In the genomic region with DNA sequence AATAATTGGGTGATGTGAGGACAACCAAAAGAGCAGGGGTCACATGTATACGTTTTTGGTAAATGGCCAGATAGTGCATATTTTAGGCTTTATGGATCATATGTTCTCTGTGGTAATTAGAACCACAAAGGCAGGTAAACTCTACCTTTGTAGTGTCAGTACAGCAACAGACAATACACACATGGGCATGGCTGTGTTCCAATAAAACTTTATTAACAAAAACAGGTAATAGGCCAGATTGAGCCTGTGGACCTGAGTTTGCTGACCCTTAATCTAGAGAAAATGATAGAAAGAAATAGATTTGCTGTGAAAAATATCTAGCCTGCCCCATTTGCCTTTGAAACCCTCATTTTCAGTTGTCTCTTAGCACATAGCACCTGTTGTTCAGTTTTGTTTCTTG, we compare ENCODE assay signal across 28 cellular contexts.
"Had no signal": no experiment of that assay in that cellular context is flagged by ENCODE, and none has a peak within 500 bp of the region (broad histone marks: within the 10 kb centered on the region; RNA-seq: fewer than 3 reads in every experiment).

No MANE protein-coding gene starts in this region.

- H3K36me3 ChIP-seq: colonic mucosa, esophagus muscularis mucosa, esophagus squamous epithelium, gastrocnemius medialis, gastroesophageal sphincter, heart left ventricle, heart right ventricle had no signal

- H3K4me3 ChIP-seq: colonic mucosa, coronary artery, dorsolateral prefrontal cortex, esophagus muscularis mucosa, esophagus squamous epithelium, gastrocnemius medialis, gastroesophageal sphincter, heart left ventricle, heart right ventricle, hepatocyte had no signal

- H3K9me3 ChIP-seq: colonic mucosa, esophagus squamous epithelium, gastrocnemius medialis, gastroesophageal sphincter had no signal

- H3K79me2 ChIP-seq: hepatocyte had no signal

- FAIRE-seq: endometrium, endothelial cell of umbilical vein, frontal cortex had no signal

- H2AFZ ChIP-seq: hepatocyte had no signal

- H3K27me3 ChIP-seq: colonic mucosa, dorsolateral prefrontal cortex, esophagus muscularis mucosa, esophagus squamous epithelium, foreskin keratinocyte, gastrocnemius medialis, gastroesophageal sphincter, heart right ventricle, hepatocyte had no signal

- H3K27ac ChIP-seq: colonic mucosa, coronary artery, dorsolateral prefrontal cortex, epithelial cell of prostate, esophagus muscularis mucosa, esophagus squamous epithelium, foreskin keratinocyte, gastrocnemius medialis, gastroesophageal sphincter, heart left ventricle, heart right ventricle, hepatocyte had no signal

- H3K4me2 ChIP-seq: hepatocyte had no signal

- ATAC-seq: effector memory CD8-positive, alpha-beta T cell; esophagus mucosa; foreskin keratinocyte; gastrocnemius medialis; gastroesophageal sphincter; heart left ventricle; heart right ventricle had no signal

- DNase-seq: colonic mucosa; cortex of kidney; dermis blood vessel endothelial cell; dorsolateral prefrontal cortex; effector CD4-positive, alpha-beta T cell; effector CD8-positive, alpha-beta T cell; effector memory CD4-positive, alpha-beta T cell; effector memory CD8-positive, alpha-beta T cell; endodermal cell; erythroblast; esophagus squamous epithelium; foreskin fibroblast; foreskin keratinocyte; foreskin melanocyte; gastrocnemius medialis; glutamatergic neuron; head of caudate nucleus; heart left ventricle; heart right ventricle had no signal

- H3K4me1 ChIP-seq: colonic mucosa, esophagus muscularis mucosa, esophagus squamous epithelium, foreskin keratinocyte, gastrocnemius medialis, gastroesophageal sphincter had no signal
